ENCODE assay signal across 24 cellular contexts in the genomic region with DNA sequence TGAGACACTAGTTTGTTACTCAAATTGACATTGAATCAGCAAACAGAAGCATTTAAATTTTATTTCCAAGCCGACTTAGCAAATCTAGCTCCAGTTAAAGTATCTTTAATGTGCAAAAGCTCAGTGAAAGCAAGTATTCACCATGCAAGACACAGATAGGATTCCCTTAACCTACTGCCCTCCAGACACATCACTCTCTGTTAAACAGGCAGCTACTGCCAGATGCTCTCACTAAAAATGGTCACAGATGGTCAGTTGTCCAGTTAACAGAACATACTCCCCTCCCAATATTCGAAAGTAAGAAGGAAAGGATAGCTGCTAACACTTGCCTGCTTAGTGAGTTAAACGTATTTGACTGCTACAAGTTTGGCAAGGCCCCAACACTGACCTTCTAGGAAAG.
DNase-seq lines count a peak whose midpoint lies in the region; ATAC-seq, FAIRE-seq and TF ChIP-seq lines count a peak whose summit lies in the region.
"Had no signal": no experiment of that assay in that cellular context is flagged by ENCODE, and none has a peak within 500 bp of the region (broad histone marks: within the 10 kb centered on the region; RNA-seq: fewer than 3 reads in every experiment).

No MANE protein-coding gene starts in this region.

- H3K4me3 ChIP-seq in foreskin fibroblast (ENCODE audit: low read depth in 1 of 2, low read length in 2 of 2): no peak overlapping the region
- H3K4me3 ChIP-seq: GM23338, SJCRH30 had no signal

- H3K27ac ChIP-seq in substantia nigra (ENCODE audit: low read depth, low read length, poor library complexity, severe bottlenecking): no peak overlapping the region
- H3K27ac ChIP-seq: SJCRH30 had no signal

- no peak; the same call in 2 of the 3 replicates for ATAC-seq in SK-N-SH treated with all-trans-retinoic acid at 6 μM for 48 hours
- ATAC-seq: GM23338 had no signal

- TF ChIP-seq POLR2A in GM12891 (IDR thresholded peaks at IDR 0.05; ENCODE audit: low read depth, low read length): no peak

- no peak for DNase-seq in GM12891 (ENCODE audit: insufficient read length, low spot score)
- DNase-seq in medulla oblongata (ENCODE audit: extremely low spot score): peak; percentile 21
- peak; percentile 5 for DNase-seq in pons (ENCODE audit: low spot score)
- DNase-seq in substantia nigra (lab: John Stamatoyannopoulos, UW): no peak
- no peak for DNase-seq in NCI-H1417 (lab: John Stamatoyannopoulos, UW)
- DNase-seq in foreskin fibroblast: no peak
- DNase-seq: Caco-2; CD4-positive, CD25-positive, alpha-beta regulatory T cell; DND-41; HCEC 1CT; KG1; NCI-H1092 treated with DMSO at 0.1 percent for 48 hours; NCI-H146; NCI-H2029; NCI-H2227 treated with DMSO at 0.1 percent for 48 hours; NCI-H510A treated with DMSO at 0.1 percent for 48 hours; NCI-H748 treated with DMSO at 0.1 percent for 48 hours; OCI-M1; SJCRH30 had no signal

- TF ChIP-seq CTCF in foreskin fibroblast (IDR thresholded peaks at IDR 0.05; ENCODE audit: low read depth, low read length): no peak

- peak; percentile 9 for FAIRE-seq in GM12891 (lab: Jason Lieb, UNC)
- FAIRE-seq: GM12892, GM18507, HTR-8/SVneo had no signal

TF ChIP-seq in GM12891, 5 proteins besides CTCF, POLR2A, EP300 and RAD21:
- no peak for TF ChIP-seq POU2F2 (IDR thresholded peaks at IDR 0.05; ENCODE audit: low read depth, low read length)
- no peak for TF ChIP-seq TAF1 (IDR thresholded peaks at IDR 0.05; ENCODE audit: low read depth, low read length)
- no peak for TF ChIP-seq POLR2AphosphoS5 (IDR thresholded peaks at IDR 0.05; ENCODE audit: low read depth, low read length)
- TF ChIP-seq PAX5 (IDR thresholded peaks at IDR 0.05; ENCODE audit: insufficient read depth, low read length, severe bottlenecking): no peak
- TF ChIP-seq SPI1 (IDR thresholded peaks at IDR 0.05; ENCODE audit: low read depth, low read length): no peak

TF ChIP-seq in SK-N-SH treated with all-trans-retinoic acid at 6 μM for 48 hours, 23 proteins besides CTCF, POLR2A, EP300 and RAD21:
- TF ChIP-seq TCF4 (CRISPR knock-in tag; IDR thresholded peaks at IDR 0.05; ENCODE audit: borderline replicate concordance) (peak; percentile 48; the same call in 1 of the 2 replicates), ZNF70 (CRISPR knock-in tag; IDR thresholded peaks at IDR 0.05) (no peak)
- TF ChIP-seq, protein P1, sequence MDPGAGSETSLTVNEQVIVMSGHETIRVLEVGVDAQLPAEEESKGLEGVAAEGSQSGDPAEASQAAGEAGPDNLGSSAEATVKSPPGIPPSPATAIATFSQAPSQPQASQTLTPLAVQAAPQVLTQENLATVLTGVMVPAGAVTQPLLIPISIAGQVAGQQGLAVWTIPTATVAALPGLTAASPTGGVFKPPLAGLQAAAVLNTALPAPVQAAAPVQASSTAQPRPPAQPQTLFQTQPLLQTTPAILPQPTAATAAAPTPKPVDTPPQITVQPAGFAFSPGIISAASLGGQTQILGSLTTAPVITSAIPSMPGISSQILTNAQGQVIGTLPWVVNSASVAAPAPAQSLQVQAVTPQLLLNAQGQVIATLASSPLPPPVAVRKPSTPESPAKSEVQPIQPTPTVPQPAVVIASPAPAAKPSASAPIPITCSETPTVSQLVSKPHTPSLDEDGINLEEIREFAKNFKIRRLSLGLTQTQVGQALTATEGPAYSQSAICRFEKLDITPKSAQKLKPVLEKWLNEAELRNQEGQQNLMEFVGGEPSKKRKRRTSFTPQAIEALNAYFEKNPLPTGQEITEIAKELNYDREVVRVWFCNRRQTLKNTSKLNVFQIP (CRISPR knock-in tag; IDR thresholded peaks at IDR 0.05; ENCODE audit: borderline replicate concordance, low read depth): no peak
- TF ChIP-seq, protein P2, sequence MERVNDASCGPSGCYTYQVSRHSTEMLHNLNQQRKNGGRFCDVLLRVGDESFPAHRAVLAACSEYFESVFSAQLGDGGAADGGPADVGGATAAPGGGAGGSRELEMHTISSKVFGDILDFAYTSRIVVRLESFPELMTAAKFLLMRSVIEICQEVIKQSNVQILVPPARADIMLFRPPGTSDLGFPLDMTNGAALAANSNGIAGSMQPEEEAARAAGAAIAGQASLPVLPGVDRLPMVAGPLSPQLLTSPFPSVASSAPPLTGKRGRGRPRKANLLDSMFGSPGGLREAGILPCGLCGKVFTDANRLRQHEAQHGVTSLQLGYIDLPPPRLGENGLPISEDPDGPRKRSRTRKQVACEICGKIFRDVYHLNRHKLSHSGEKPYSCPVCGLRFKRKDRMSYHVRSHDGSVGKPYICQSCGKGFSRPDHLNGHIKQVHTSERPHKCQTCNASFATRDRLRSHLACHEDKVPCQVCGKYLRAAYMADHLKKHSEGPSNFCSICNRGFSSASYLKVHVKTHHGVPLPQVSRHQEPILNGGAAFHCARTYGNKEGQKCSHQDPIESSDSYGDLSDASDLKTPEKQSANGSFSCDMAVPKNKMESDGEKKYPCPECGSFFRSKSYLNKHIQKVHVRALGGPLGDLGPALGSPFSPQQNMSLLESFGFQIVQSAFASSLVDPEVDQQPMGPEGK (CRISPR knock-in tag; IDR thresholded peaks at IDR 0.05; ENCODE audit: borderline replicate concordance): no peak
TF ChIP-seq in SK-N-SH treated with all-trans-retinoic acid at 6 μM for 48 hours: peak in this region for 1.

Comparison
In these comparisons a context has a peak if more than half of its experiments do, and no peak if none do; other contexts are left out.
1. DNase-seq: peak in medulla oblongata (single experiment) and pons (single experiment); none in GM12891 (single experiment), substantia nigra (0 of 49), NCI-H1417 (0 of 3) and foreskin fibroblast (0 of 2).